9 cellular contexts compared by ENCODE assay signal in the genomic region with DNA sequence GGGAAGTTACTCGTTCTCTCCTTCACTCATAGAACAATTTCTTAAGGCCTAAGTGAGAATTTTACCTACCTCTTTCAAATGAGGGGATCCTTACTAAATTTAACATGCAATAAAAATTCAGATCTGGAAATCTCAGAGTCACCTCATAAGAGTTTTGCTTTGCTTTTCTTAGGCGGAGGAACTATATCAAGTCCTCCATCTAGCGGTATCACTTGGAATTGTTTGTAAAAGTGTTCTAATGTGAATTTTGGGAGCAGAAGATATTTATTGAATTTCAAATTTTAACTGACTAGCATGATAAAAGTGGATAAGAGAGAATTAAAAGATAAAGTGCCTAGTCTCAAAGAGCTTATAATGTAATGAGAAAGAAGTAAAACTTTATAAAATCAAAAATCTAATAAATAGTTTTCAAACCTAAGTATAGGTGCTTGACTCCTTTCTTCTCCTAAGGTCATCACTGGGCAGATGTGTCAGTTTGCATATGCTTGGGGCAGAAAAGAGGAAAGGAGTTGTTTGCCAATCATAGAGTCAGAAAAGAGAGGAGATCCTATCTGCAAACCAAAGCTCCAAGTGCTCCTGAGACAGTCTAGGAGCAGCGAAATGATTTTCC.
DNase-seq lines count a peak whose midpoint lies in the region; ATAC-seq and TF ChIP-seq lines count a peak whose summit lies in the region.
"Had no signal": no experiment of that assay in that cellular context is flagged by ENCODE, and none has a peak within 500 bp of the region (broad histone marks: within the 10 kb centered on the region; RNA-seq: fewer than 3 reads in every experiment).

No MANE protein-coding gene starts in this region.

- H3K4me1 ChIP-seq in tibial artery, result no peaks in the 10 kb centered on the region

- DNase-seq in EL, result peak; percentile 53
- DNase-seq in hepatic stellate cell (ENCODE audit: low spot score), result peak; percentile 16
- no peak for DNase-seq in tibial artery
- no peak for DNase-seq in omental fat pad (ENCODE audit: low spot score)
- DNase-seq in GOT3 (lab: John Stamatoyannopoulos, UW), result no peak
- DNase-seq: activated B cell treated with CpG ODN at 0.5 μM for 24 hours had no signal

- H3K4me2 ChIP-seq in SU-DHL-6 (ENCODE audit: low read depth, low read length, poor library complexity, severe bottlenecking), result no peak overlapping the region

- TF ChIP-seq CTCF in SU-DHL-6 (IDR thresholded peaks at IDR 0.05; ENCODE audit: insufficient read depth, low read length, poor library complexity, severe bottlenecking) (peak; percentile 48), tibial artery (IDR thresholded peaks at IDR 0.05) (peak; percentile 71 to 74), omental fat pad (IDR thresholded peaks at IDR 0.05) (no peak)

- no peaks in the 10 kb centered on the region for H3K36me3 ChIP-seq in SU-DHL-6 (ENCODE audit: low read length)
- no peaks in the 10 kb centered on the region for H3K36me3 ChIP-seq in tibial artery

- no peaks in the 10 kb centered on the region for H3F3A ChIP-seq in SU-DHL-6 (ENCODE audit: insufficient read depth)

- H3K9ac ChIP-seq in SU-DHL-6 (ENCODE audit: low read length), result no peak overlapping the region

- no peak overlapping the region for H2AFZ ChIP-seq in SU-DHL-6 (ENCODE audit: low read depth, low read length, severe bottlenecking)

- no peaks in the 10 kb centered on the region for H3K9me2 ChIP-seq in SU-DHL-6 (replicated peaks; ENCODE audit: insufficient read depth, low read length)

- H3K27ac ChIP-seq in SU-DHL-6 (ENCODE audit: low read depth, low read length) (no peak overlapping the region), tibial artery (no peak overlapping the region)

- H3K27me3 ChIP-seq in SU-DHL-6 (ENCODE audit: low read length), result no peaks in the 10 kb centered on the region
- peaks cover 0 to 2% of the 10 kb centered on the region in 2 donors for H3K27me3 ChIP-seq in tibial artery

- intact Hi-C loops in tibial artery (cut with DNase I; ENCODE audit: low total_unique reads), result loop anchor here (5.0 kb wide), 1 partner anchor 353 kb away; a partner anchor contains a TSS

- ATAC-seq in HG03432 (IDR thresholded peaks at IDR 0.05; ENCODE audit: unreplicated experiment) (peak; percentile 72), omental fat pad (ENCODE audit: low FRiP score) (no peak), GM21367 (IDR thresholded peaks at IDR 0.05; ENCODE audit: unreplicated experiment) (no peak)

- no peaks in the 10 kb centered on the region for H3K9me3 ChIP-seq in SU-DHL-6 (ENCODE audit: insufficient read depth, low read length)
- H3K9me3 ChIP-seq in tibial artery, result no peaks in the 10 kb centered on the region

- no peaks in the 10 kb centered on the region for H3K79me2 ChIP-seq in SU-DHL-6 (ENCODE audit: insufficient read depth, low read length)

- H3K4me3 ChIP-seq in SU-DHL-6 (ENCODE audit: insufficient read depth, low read length, poor library complexity, severe bottlenecking) (no peak overlapping the region), tibial artery (no peak overlapping the region)

- no peaks in the 10 kb centered on the region for H4K20me1 ChIP-seq in SU-DHL-6 (ENCODE audit: low read depth, low read length)

Comparison
In these comparisons a context has a peak if more than half of its experiments do, and no peak if none do; other contexts are left out.
1. DNase-seq: peak in EL (single experiment) and hepatic stellate cell (single experiment); none in tibial artery (0 of 2), omental fat pad (single experiment) and GOT3 (single experiment).
2. CTCF ChIP-seq: peak in SU-DHL-6 (single experiment) and tibial artery (2 of 2); none in omental fat pad (0 of 3).